Comparison of ENCODE assay signal across 8 cellular contexts in genomic region chr16:50697881-50698767, GRCh38. TPM values are rescaled to one million over a fixed set of nuclear protein-coding genes. Genes with fewer than 3 reads are reported as not detected.
DNase-seq lines count a peak whose midpoint lies in the region; ATAC-seq and TF ChIP-seq lines count a peak whose summit lies in the region.

No MANE protein-coding gene starts in this region.

- TF ChIP-seq CTCF in GM13977 (IDR thresholded peaks at IDR 0.05; ENCODE audit: extremely low read depth, insufficient read depth, missing control alignments) (no peak), HEK293 (tag by site-specific recombination; IDR thresholded peaks at IDR 0.05) (no peak)

- H3K27ac Mint-ChIP-seq in naive thymus-derived CD8-positive, alpha-beta T cell = peak overlapping the region in 9 of 10 donors; percentile 52 to 92 (median 82)

- 27 to 33% methylated on average over 19 of the region's 19 CpGs for WGBS in aorta, 2 donors

- no peaks in the 10 kb centered on the region for H3K9me3 ChIP-seq in HEK293 (ENCODE audit: control insufficient read depth, insufficient read depth, low read depth, low read length)
- no peaks in the 10 kb centered on the region for H3K9me3 ChIP-seq in aorta (ENCODE audit: control insufficient read depth, low read length)

- POLR2A ChIA-PET in HEK293 (lab: Yijun Ruan, JAX) = interaction anchor here (0.5 kb wide), 1 partner anchor 403 kb away, joined by 5 read pairs; no protein-coding TSS in a partner anchor
- POLR2A ChIA-PET in naive thymus-derived CD8-positive, alpha-beta T cell (lab: Charles Lee) = no interaction called here

- peaks cover 0 to 20% (median 4%) of the 10 kb centered on the region in 5 donors for H3K27me3 Mint-ChIP-seq in naive thymus-derived CD8-positive, alpha-beta T cell

- peaks cover 29 to 79% (median 47%) of the 10 kb centered on the region in 4 donors for H3K4me1 Mint-ChIP-seq in naive thymus-derived CD8-positive, alpha-beta T cell

- no peaks in the 10 kb centered on the region for H3K36me3 ChIP-seq in HEK293 (ENCODE audit: control insufficient read depth in 2 of 2, insufficient read depth in 1 of 2, low read length in 2 of 2)
- H3K36me3 ChIP-seq in aorta (ENCODE audit: control insufficient read depth in 1 of 2, insufficient read depth in 2 of 2, low read length in 1 of 2) = no peaks in the 10 kb centered on the region

- H3K27ac ChIP-seq in HEK293 (ENCODE audit: extremely low read depth, low read depth, low read length) (no peak overlapping the region), aorta (ENCODE audit: low read depth in 1 of 2, low read length in 2 of 2) (no peak overlapping the region)

- no peaks in the 10 kb centered on the region for H3K27me3 ChIP-seq in aorta (ENCODE audit: control insufficient read depth in 1 of 2, insufficient read depth in 2 of 2, low read length in 1 of 2)

- no peaks in the 10 kb centered on the region for H3K9me3 Mint-ChIP-seq in naive thymus-derived CD8-positive, alpha-beta T cell

- CTCF ChIA-PET in HEK293 (lab: Yijun Ruan, JAX) = no interaction called here

- H3K36me3 Mint-ChIP-seq in naive thymus-derived CD8-positive, alpha-beta T cell = no peaks in the 10 kb centered on the region

- H3K4me3 ChIP-seq in HEK293 (ENCODE audit: low read depth, low read length) (no peak overlapping the region), aorta (ENCODE audit: low read length in 2 of 2) (peak overlapping the region; percentile 5 to 78)

- H3K4me3 Mint-ChIP-seq in naive thymus-derived CD8-positive, alpha-beta T cell = peak overlapping the region; percentile 47 to 91 (median 82)

- in situ Hi-C loops in GM13977 (cut with MboI; ENCODE audit: low pct_unique_long_range_greater_than_20kb, low sequenced_read_pairs, unreplicated experiment) = no loop called here
- in situ Hi-C loops in SK-MEL-5 (cut with HindIII; ENCODE audit: low pct_unique_long_range_greater_than_20kb, low sequenced_read_pairs) = no loop called here

- DNase-seq in GM13977 (ENCODE audit: low spot score) (peak; percentile 69), SK-MEL-5 (ENCODE audit: low read depth, low spot score) (peak; percentile 13), dermis microvascular lymphatic vessel endothelial cell (ENCODE audit: low read depth in 2 of 2) (peak; percentile 61 to 74), aorta (peak in 1 of 2 donors; percentile 69), iPS-NIHi7 (ENCODE audit: extremely low spot score) (no peak), NCI-H2196 (lab: John Stamatoyannopoulos, UW; ENCODE audit: unreplicated experiment) (no peak)
- DNase-seq in naive thymus-derived CD8-positive, alpha-beta T cell = peak in 1 of 10 donors; percentile 25

- no peaks in the 10 kb centered on the region for H3K4me1 ChIP-seq in HEK293 (ENCODE audit: control insufficient read depth, insufficient read depth, low read length)
- H3K4me1 ChIP-seq in aorta (ENCODE audit: control insufficient read depth in 1 of 2, insufficient read depth in 2 of 2, low read length in 2 of 2) = no peaks in the 10 kb centered on the region

- intact Hi-C loops in aorta (cut with DNase I) = loop anchor here in 1 of 2 donors (5.0 to 10.0 kb wide), 2 partner anchors 44 to 107 kb away; partner anchors contain the start of gene CYLD

- ATAC-seq in naive thymus-derived CD8-positive, alpha-beta T cell = peak; percentile 25 to 45
- ATAC-seq in aorta (ENCODE audit: low FRiP score) = peak; percentile 65

TF ChIP-seq in HEK293, 187 proteins besides CTCF, POLR2A, EP300 and RAD21:
- TF ChIP-seq IKZF3 (tag by site-specific recombination; IDR thresholded peaks at IDR 0.05) (no peak), ZFHX2 (tag by site-specific recombination; conservative IDR thresholded peaks at IDR 0.05) (peak; percentile 24; the same call in 1 of the 2 replicates)

RNA-seq across cellular contexts. Expression of gene NOD2, which starts 4.7 kb away (rescaled TPM):
- not detected in 2 replicates for total RNA-seq in SK-MEL-5 (2014; rRNA removed; shearing (Covaris generic))
- polyA plus RNA-seq in SK-MEL-5 (2015; cell fraction: cytosol; rRNA removed) = not detected in 2 replicates
- polyA plus RNA-seq in SK-MEL-5 (2015; cell fraction: nucleus; rRNA removed) = not detected in 2 replicates
- total RNA-seq in dermis microvascular lymphatic vessel endothelial cell (0.26 and 1.0 TPM in 2 replicates), aorta (1 to 10 TPM; 3.7 to 9.3 TPM)
- under 1 TPM; 0.08 to 0.49 TPM for total RNA-seq in naive thymus-derived CD8-positive, alpha-beta T cell
- under 1 TPM in 2 of 3 donors, not detected in 1; 0.33 to 0.51 TPM for polyA plus RNA-seq in naive thymus-derived CD8-positive, alpha-beta T cell
- under 1 TPM; 0.31 to 0.38 TPM for polyA plus RNA-seq in aorta

RNA-seq across cellular contexts. Expression of gene SNX20, which starts 17.0 kb away (rescaled TPM):
- total RNA-seq in SK-MEL-5 (2014; rRNA removed; shearing (Covaris generic)) = not detected in 2 replicates
- not detected in 2 replicates for polyA plus RNA-seq in SK-MEL-5 (2015; cell fraction: cytosol; rRNA removed)
- polyA plus RNA-seq in SK-MEL-5 (2015; cell fraction: nucleus; rRNA removed) = not detected in 2 replicates
- 0.13 and 0.25 TPM in 2 replicates for total RNA-seq in dermis microvascular lymphatic vessel endothelial cell
- total RNA-seq in naive thymus-derived CD8-positive, alpha-beta T cell = 10 to 100 TPM; 38.3 to 42.8 TPM
- 10 to 100 TPM; 31.1 to 50.4 (median 34.4) TPM for polyA plus RNA-seq in naive thymus-derived CD8-positive, alpha-beta T cell
- 1 to 10 TPM; 2.7 to 5.0 TPM for total RNA-seq in aorta
- polyA plus RNA-seq in aorta = 1 to 10 TPM in 1 of 2 donors, under 1 TPM in 1; 0.41 to 1.8 TPM

RNA-seq across cellular contexts. Expression of gene CYLD, which starts 43.8 kb away (rescaled TPM):
- total RNA-seq in SK-MEL-5 (2014; rRNA removed; shearing (Covaris generic)) = 7.7 and 13.4 TPM in 2 replicates
- polyA plus RNA-seq in SK-MEL-5 (2015; cell fraction: cytosol; rRNA removed) = 4.6 and 6.7 TPM in 2 replicates
- 7.2 and 13.5 TPM in 2 replicates for polyA plus RNA-seq in SK-MEL-5 (2015; cell fraction: nucleus; rRNA removed)
- 21.8 and 30.7 TPM in 2 replicates for total RNA-seq in dermis microvascular lymphatic vessel endothelial cell
- 100 to 1,000 TPM; 195 to 203 TPM for total RNA-seq in naive thymus-derived CD8-positive, alpha-beta T cell
- polyA plus RNA-seq in naive thymus-derived CD8-positive, alpha-beta T cell = 100 to 1,000 TPM; 106 to 131 (median 107) TPM
- 10 to 100 TPM; 59.0 to 65.1 TPM for total RNA-seq in aorta
- 10 to 100 TPM; 15.8 to 26.4 TPM for polyA plus RNA-seq in aorta

Comparison
In these comparisons a context has a peak if more than half of its experiments do, and no peak if none do; other contexts are left out.
1. DNase-seq: peak in GM13977 (single experiment), SK-MEL-5 (single experiment) and dermis microvascular lymphatic vessel endothelial cell (2 of 2); none in iPS-NIHi7 (single experiment) and NCI-H2196 (single experiment).
2. RNA of gene SNX20, which starts 17.0 kb away (total RNA-seq): 38.3 to 42.8 TPM in naive thymus-derived CD8-positive, alpha-beta T cell; 2.7 to 5.0 TPM in aorta, 0.13 to 0.25 TPM in dermis microvascular lymphatic vessel endothelial cell and not detected in SK-MEL-5; every median in the first group is over 4 times any median in the second.